Comparison of ENCODE assay signal across 1 cellular context in the genomic region with DNA sequence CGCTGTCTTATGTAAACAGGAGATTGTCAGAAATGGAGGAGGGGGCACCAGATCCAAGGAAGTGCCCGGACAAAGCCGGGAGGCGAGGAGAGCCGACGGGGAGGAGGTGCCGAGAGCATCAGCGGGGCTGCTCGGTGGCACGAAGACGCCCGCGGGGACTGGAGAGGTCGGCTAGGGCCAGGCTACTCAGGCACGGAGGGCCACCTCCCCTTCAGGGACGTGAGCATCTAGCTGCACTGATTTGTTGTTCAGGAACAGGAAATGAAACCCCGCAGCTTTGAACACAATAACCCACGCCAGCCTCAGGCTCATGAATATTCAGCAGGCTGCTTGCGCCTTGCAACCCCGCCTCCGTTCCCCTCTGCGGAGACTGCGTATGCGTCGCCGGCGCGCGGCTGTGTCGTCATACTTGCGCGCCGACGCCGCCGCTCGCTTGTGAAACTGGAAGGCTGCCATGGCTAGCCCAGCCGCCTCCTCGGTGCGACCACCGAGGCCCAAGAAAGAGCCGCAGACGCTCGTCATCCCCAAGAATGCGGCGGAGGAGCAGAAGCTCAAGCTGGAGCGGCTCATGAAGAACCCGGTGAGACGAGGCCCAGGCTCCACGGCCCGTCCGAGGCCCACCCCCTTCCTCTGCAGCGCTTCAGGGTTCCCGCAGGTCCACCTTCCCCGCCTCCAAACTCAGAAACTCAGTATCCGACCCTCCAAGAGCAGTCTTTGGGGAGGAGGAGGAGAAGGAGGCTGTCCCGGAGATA.
TF ChIP-seq lines count a peak whose summit lies in the region.

A gene with protein sequence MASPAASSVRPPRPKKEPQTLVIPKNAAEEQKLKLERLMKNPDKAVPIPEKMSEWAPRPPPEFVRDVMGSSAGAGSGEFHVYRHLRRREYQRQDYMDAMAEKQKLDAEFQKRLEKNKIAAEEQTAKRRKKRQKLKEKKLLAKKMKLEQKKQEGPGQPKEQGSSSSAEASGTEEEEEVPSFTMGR (plus strand): TSS at position 406 of the 752 bp plus-strand sequence. CDS start 49 bp downstream, at position 455.

TF ChIP-seq in GM12878, 131 proteins besides CTCF, POLR2A, EP300 and RAD21 (continued from another document and continues in another):
- TF ChIP-seq, protein P1, sequence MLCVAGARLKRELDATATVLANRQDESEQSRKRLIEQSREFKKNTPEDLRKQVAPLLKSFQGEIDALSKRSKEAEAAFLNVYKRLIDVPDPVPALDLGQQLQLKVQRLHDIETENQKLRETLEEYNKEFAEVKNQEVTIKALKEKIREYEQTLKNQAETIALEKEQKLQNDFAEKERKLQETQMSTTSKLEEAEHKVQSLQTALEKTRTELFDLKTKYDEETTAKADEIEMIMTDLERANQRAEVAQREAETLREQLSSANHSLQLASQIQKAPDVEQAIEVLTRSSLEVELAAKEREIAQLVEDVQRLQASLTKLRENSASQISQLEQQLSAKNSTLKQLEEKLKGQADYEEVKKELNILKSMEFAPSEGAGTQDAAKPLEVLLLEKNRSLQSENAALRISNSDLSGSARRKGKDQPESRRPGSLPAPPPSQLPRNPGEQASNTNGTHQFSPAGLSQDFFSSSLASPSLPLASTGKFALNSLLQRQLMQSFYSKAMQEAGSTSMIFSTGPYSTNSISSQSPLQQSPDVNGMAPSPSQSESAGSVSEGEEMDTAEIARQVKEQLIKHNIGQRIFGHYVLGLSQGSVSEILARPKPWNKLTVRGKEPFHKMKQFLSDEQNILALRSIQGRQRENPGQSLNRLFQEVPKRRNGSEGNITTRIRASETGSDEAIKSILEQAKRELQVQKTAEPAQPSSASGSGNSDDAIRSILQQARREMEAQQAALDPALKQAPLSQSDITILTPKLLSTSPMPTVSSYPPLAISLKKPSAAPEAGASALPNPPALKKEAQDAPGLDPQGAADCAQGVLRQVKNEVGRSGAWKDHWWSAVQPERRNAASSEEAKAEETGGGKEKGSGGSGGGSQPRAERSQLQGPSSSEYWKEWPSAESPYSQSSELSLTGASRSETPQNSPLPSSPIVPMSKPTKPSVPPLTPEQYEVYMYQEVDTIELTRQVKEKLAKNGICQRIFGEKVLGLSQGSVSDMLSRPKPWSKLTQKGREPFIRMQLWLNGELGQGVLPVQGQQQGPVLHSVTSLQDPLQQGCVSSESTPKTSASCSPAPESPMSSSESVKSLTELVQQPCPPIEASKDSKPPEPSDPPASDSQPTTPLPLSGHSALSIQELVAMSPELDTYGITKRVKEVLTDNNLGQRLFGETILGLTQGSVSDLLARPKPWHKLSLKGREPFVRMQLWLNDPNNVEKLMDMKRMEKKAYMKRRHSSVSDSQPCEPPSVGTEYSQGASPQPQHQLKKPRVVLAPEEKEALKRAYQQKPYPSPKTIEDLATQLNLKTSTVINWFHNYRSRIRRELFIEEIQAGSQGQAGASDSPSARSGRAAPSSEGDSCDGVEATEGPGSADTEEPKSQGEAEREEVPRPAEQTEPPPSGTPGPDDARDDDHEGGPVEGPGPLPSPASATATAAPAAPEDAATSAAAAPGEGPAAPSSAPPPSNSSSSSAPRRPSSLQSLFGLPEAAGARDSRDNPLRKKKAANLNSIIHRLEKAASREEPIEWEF (IDR thresholded peaks at IDR 0.05; ENCODE audit: insufficient replicate concordance, low read depth, low read length): no peak
- TF ChIP-seq CHD1 (IDR thresholded peaks at IDR 0.05; ENCODE audit: low read depth, low read length) (peak; percentile 34; the same call in 1 of the 2 replicates), POLR2AphosphoS5 (IDR thresholded peaks at IDR 0.05; ENCODE audit: low read length) (peak; percentile 83), STAT3 (IDR thresholded peaks at IDR 0.05; ENCODE audit: low read depth, low read length) (no peak; the same call in 1 of the 2 replicates), EGR1 (IDR thresholded peaks at IDR 0.05; ENCODE audit: borderline replicate concordance in 1 of 2, low read depth in 2 of 2, low read length in 2 of 2) (peak in 1 of 2 experiments; percentile 12; a peak in 1 of 3 replicates), BACH1 (IDR thresholded peaks at IDR 0.05; ENCODE audit: borderline replicate concordance) (peak; percentile 74), KAT2A (conservative IDR thresholded peaks at IDR 0.05; ENCODE audit: control insufficient read depth, low read depth, low read length) (no peak), IKZF1 (conservative IDR thresholded peaks at IDR 0.05) (peak; percentile 72; the same call in 1 of the 2 replicates), CBFB (IDR thresholded peaks at IDR 0.05; ENCODE audit: low read depth) (peak; percentile 68; the same call in 1 of the 2 replicates), NR2C1 (IDR thresholded peaks at IDR 0.05) (no peak), STAT1 (conservative IDR thresholded peaks at IDR 0.05) (no peak), GABPA (IDR thresholded peaks at IDR 0.05; ENCODE audit: low read depth) (no peak), MTA2 (IDR thresholded peaks at IDR 0.05; ENCODE audit: low read depth) (no peak), NR2C2 (IDR thresholded peaks at IDR 0.05; ENCODE audit: borderline replicate concordance, control insufficient read depth, insufficient read length, low read depth) (no peak), ZNF207 (IDR thresholded peaks at IDR 0.05; ENCODE audit: borderline replicate concordance) (no peak; the same call in 1 of the 2 replicates), KDM1A (IDR thresholded peaks at IDR 0.05; ENCODE audit: borderline replicate concordance) (no peak), BCL11A (IDR thresholded peaks at IDR 0.05; ENCODE audit: low read depth, low read length) (no peak; the same call in 1 of the 2 replicates), RBBP5 (conservative IDR thresholded peaks at IDR 0.05) (no peak), ATF7 (IDR thresholded peaks at IDR 0.05; ENCODE audit: low read depth) (no peak)
- TF ChIP-seq, protein P2, sequence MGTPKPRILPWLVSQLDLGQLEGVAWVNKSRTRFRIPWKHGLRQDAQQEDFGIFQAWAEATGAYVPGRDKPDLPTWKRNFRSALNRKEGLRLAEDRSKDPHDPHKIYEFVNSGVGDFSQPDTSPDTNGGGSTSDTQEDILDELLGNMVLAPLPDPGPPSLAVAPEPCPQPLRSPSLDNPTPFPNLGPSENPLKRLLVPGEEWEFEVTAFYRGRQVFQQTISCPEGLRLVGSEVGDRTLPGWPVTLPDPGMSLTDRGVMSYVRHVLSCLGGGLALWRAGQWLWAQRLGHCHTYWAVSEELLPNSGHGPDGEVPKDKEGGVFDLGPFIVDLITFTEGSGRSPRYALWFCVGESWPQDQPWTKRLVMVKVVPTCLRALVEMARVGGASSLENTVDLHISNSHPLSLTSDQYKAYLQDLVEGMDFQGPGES (IDR thresholded peaks at IDR 0.05): no peak
- TF ChIP-seq, protein P3, sequence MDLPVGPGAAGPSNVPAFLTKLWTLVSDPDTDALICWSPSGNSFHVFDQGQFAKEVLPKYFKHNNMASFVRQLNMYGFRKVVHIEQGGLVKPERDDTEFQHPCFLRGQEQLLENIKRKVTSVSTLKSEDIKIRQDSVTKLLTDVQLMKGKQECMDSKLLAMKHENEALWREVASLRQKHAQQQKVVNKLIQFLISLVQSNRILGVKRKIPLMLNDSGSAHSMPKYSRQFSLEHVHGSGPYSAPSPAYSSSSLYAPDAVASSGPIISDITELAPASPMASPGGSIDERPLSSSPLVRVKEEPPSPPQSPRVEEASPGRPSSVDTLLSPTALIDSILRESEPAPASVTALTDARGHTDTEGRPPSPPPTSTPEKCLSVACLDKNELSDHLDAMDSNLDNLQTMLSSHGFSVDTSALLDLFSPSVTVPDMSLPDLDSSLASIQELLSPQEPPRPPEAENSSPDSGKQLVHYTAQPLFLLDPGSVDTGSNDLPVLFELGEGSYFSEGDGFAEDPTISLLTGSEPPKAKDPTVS (IDR thresholded peaks at IDR 0.05; ENCODE audit: low read depth, low read length): no peak
- TF ChIP-seq, protein P4, sequence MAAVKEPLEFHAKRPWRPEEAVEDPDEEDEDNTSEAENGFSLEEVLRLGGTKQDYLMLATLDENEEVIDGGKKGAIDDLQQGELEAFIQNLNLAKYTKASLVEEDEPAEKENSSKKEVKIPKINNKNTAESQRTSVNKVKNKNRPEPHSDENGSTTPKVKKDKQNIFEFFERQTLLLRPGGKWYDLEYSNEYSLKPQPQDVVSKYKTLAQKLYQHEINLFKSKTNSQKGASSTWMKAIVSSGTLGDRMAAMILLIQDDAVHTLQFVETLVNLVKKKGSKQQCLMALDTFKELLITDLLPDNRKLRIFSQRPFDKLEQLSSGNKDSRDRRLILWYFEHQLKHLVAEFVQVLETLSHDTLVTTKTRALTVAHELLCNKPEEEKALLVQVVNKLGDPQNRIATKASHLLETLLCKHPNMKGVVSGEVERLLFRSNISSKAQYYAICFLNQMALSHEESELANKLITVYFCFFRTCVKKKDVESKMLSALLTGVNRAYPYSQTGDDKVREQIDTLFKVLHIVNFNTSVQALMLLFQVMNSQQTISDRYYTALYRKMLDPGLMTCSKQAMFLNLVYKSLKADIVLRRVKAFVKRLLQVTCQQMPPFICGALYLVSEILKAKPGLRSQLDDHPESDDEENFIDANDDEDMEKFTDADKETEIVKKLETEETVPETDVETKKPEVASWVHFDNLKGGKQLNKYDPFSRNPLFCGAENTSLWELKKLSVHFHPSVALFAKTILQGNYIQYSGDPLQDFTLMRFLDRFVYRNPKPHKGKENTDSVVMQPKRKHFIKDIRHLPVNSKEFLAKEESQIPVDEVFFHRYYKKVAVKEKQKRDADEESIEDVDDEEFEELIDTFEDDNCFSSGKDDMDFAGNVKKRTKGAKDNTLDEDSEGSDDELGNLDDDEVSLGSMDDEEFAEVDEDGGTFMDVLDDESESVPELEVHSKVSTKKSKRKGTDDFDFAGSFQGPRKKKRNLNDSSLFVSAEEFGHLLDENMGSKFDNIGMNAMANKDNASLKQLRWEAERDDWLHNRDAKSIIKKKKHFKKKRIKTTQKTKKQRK (IDR thresholded peaks at IDR 0.05; ENCODE audit: low read depth, low read length): no peak
- TF ChIP-seq, protein P5, sequence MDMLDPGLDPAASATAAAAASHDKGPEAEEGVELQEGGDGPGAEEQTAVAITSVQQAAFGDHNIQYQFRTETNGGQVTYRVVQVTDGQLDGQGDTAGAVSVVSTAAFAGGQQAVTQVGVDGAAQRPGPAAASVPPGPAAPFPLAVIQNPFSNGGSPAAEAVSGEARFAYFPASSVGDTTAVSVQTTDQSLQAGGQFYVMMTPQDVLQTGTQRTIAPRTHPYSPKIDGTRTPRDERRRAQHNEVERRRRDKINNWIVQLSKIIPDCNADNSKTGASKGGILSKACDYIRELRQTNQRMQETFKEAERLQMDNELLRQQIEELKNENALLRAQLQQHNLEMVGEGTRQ (IDR thresholded peaks at IDR 0.05; ENCODE audit: borderline replicate concordance, low read depth, low read length): no peak; the same call in 1 of the 2 replicates
- TF ChIP-seq, protein P6, sequence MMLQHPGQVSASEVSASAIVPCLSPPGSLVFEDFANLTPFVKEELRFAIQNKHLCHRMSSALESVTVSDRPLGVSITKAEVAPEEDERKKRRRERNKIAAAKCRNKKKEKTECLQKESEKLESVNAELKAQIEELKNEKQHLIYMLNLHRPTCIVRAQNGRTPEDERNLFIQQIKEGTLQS (IDR thresholded peaks at IDR 0.05; ENCODE audit: borderline replicate concordance, extremely low read depth, low read depth, low read length): peak; percentile 87
- TF ChIP-seq, protein P7, sequence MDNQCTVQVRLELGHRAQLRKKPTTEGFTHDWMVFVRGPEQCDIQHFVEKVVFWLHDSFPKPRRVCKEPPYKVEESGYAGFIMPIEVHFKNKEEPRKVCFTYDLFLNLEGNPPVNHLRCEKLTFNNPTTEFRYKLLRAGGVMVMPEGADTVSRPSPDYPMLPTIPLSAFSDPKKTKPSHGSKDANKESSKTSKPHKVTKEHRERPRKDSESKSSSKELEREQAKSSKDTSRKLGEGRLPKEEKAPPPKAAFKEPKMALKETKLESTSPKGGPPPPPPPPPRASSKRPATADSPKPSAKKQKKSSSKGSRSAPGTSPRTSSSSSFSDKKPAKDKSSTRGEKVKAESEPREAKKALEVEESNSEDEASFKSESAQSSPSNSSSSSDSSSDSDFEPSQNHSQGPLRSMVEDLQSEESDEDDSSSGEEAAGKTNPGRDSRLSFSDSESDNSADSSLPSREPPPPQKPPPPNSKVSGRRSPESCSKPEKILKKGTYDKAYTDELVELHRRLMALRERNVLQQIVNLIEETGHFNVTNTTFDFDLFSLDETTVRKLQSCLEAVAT (IDR thresholded peaks at IDR 0.05): 0 out of 2 replicates have a peak, but pooled peaks have one; percentile 25
- TF ChIP-seq, protein P8, sequence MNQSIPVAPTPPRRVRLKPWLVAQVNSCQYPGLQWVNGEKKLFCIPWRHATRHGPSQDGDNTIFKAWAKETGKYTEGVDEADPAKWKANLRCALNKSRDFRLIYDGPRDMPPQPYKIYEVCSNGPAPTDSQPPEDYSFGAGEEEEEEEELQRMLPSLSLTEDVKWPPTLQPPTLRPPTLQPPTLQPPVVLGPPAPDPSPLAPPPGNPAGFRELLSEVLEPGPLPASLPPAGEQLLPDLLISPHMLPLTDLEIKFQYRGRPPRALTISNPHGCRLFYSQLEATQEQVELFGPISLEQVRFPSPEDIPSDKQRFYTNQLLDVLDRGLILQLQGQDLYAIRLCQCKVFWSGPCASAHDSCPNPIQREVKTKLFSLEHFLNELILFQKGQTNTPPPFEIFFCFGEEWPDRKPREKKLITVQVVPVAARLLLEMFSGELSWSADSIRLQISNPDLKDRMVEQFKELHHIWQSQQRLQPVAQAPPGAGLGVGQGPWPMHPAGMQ (IDR thresholded peaks at IDR 0.05; ENCODE audit: borderline replicate concordance): no peak
- TF ChIP-seq, protein P9, sequence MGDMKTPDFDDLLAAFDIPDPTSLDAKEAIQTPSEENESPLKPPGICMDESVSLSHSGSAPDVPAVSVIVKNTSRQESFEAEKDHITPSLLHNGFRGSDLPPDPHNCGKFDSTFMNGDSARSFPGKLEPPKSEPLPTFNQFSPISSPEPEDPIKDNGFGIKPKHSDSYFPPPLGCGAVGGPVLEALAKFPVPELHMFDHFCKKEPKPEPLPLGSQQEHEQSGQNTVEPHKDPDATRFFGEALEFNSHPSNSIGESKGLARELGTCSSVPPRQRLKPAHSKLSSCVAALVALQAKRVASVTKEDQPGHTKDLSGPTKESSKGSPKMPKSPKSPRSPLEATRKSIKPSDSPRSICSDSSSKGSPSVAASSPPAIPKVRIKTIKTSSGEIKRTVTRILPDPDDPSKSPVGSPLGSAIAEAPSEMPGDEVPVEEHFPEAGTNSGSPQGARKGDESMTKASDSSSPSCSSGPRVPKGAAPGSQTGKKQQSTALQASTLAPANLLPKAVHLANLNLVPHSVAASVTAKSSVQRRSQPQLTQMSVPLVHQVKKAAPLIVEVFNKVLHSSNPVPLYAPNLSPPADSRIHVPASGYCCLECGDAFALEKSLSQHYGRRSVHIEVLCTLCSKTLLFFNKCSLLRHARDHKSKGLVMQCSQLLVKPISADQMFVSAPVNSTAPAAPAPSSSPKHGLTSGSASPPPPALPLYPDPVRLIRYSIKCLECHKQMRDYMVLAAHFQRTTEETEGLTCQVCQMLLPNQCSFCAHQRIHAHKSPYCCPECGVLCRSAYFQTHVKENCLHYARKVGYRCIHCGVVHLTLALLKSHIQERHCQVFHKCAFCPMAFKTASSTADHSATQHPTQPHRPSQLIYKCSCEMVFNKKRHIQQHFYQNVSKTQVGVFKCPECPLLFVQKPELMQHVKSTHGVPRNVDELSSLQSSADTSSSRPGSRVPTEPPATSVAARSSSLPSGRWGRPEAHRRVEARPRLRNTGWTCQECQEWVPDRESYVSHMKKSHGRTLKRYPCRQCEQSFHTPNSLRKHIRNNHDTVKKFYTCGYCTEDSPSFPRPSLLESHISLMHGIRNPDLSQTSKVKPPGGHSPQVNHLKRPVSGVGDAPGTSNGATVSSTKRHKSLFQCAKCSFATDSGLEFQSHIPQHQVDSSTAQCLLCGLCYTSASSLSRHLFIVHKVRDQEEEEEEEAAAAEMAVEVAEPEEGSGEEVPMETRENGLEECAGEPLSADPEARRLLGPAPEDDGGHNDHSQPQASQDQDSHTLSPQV (IDR thresholded peaks at IDR 0.05): no peak
